Comparison of ENCODE assay signal across 17 cellular contexts in the genomic region with DNA sequence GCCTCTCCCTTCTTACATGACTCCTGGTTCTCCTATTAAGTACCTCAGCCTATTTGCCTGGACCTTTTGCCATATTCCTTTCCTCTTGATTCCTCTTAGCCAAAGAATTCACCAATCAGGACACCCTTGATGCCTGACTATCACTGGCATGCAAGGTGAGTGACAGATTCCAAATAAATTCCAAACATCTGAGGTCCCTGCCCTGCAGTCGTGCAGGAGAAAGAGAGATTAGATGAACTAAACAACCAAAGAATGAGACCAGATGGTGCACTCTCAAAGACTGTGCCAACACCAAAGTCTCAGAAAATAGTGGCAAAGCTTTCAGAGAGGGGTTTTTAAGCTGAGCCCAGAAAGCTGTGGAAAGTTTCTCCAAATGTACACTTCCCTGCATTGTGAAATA. TPM values are rescaled to one million over a fixed set of nuclear protein-coding genes. Genes with fewer than 3 reads are reported as not detected.
"Had no signal": no experiment of that assay in that cellular context is flagged by ENCODE, and none has a peak within 500 bp of the region (broad histone marks: within the 10 kb centered on the region; RNA-seq: fewer than 3 reads in every experiment).

No MANE protein-coding gene starts in this region.

- H3K4me3 ChIP-seq: heart right ventricle, left ventricle myocardium inferior, right atrium auricular region, stomach, thoracic aorta had no signal

- ATAC-seq: activated CD4-positive, CD25-positive, alpha-beta regulatory T cell treated with anti-CD3 and anti-CD28 coated beads, Interleukin-2, amount 50 U/mL, for 24 hours; activated CD8-positive, alpha-beta memory T cell treated with anti-CD3 and anti-CD28 coated beads, Interleukin-2, amount 10 ng/mL, durations not matched to agents 7 days and 5 days; heart right ventricle had no signal

- H3K36me3 Mint-ChIP-seq: activated naive CD4-positive, alpha-beta T cell treated with anti-CD3 and anti-CD28 coated beads, Interleukin-2, amount 50 U/mL, for 24 hours; memory B cell had no signal

- DNase-seq: activated CD4-positive, alpha-beta T cell treated with anti-CD3 and anti-CD28 coated beads, Interleukin-2, amount 50 U/mL, for 4 hours; activated CD8-positive, alpha-beta memory T cell treated with anti-CD3 and anti-CD28 coated beads, Interleukin-2, amount 10 ng/mL, durations not matched to agents 7 days and 5 days; activated effector memory CD4-positive, alpha-beta T cell treated with Interleukin-2 at 50 U/mL for 16 hours; activated T-cell treated with anti-CD3 and anti-CD28 coated beads, Interleukin-2, amount 50 U/mL, for 24 hours; foreskin melanocyte; heart right ventricle; left ventricle myocardium inferior; nephron progenitor cell; small intestine; stomach had no signal

- H3K36me3 ChIP-seq: heart right ventricle, left ventricle myocardium inferior, right atrium auricular region, stomach, thoracic aorta had no signal

- H3K9me3 ChIP-seq: right atrium auricular region, thoracic aorta had no signal

- H3K27ac ChIP-seq: heart right ventricle, left ventricle myocardium inferior, right atrium auricular region, stomach, thoracic aorta had no signal

- H3K4me3 Mint-ChIP-seq: activated CD8-positive, alpha-beta memory T cell treated with anti-CD3 and anti-CD28 coated beads, Interleukin-2, amount 10 ng/mL, durations not matched to agents 7 days and 5 days; activated naive CD4-positive, alpha-beta T cell treated with anti-CD3 and anti-CD28 coated beads, Interleukin-2, amount 50 U/mL, for 24 hours; activated T-cell treated with anti-CD3 and anti-CD28 coated beads, Interleukin-2, amount 50 U/mL, for 24 hours; memory B cell; nephron progenitor cell; T-helper 2 cell treated with Interferon-gamma antibody and Interleukin-4, amounts not matched to agents 5 μg/mL and 100 μg/mL, for 36 hours had no signal

- H3K27ac Mint-ChIP-seq: activated CD8-positive, alpha-beta memory T cell treated with anti-CD3 and anti-CD28 coated beads, Interleukin-2, amount 10 ng/mL, durations not matched to agents 7 days and 5 days; activated naive CD4-positive, alpha-beta T cell treated with anti-CD3 and anti-CD28 coated beads, Interleukin-2, amount 50 U/mL, for 24 hours; activated T-cell treated with anti-CD3 and anti-CD28 coated beads, Interleukin-2, amount 50 U/mL, for 24 hours; memory B cell; nephron progenitor cell; T-helper 2 cell treated with Interferon-gamma antibody and Interleukin-4, amounts not matched to agents 5 μg/mL and 100 μg/mL, for 36 hours had no signal

- H3K4me1 ChIP-seq: heart right ventricle, left ventricle myocardium inferior, right atrium auricular region, stomach had no signal

- H3K27me3 ChIP-seq: right atrium auricular region had no signal

- H3K4me1 Mint-ChIP-seq: activated CD8-positive, alpha-beta memory T cell treated with anti-CD3 and anti-CD28 coated beads, Interleukin-2, amount 10 ng/mL, durations not matched to agents 7 days and 5 days; activated naive CD4-positive, alpha-beta T cell treated with anti-CD3 and anti-CD28 coated beads, Interleukin-2, amount 50 U/mL, for 24 hours; memory B cell had no signal

- H3K27me3 Mint-ChIP-seq: activated CD8-positive, alpha-beta memory T cell treated with anti-CD3 and anti-CD28 coated beads, Interleukin-2, amount 10 ng/mL, durations not matched to agents 7 days and 5 days; activated T-cell treated with anti-CD3 and anti-CD28 coated beads, Interleukin-2, amount 50 U/mL, for 24 hours had no signal

RNA-seq across cellular contexts. Expression of gene MKRN3, which starts 4.0 kb away (rescaled TPM):
- total RNA-seq: bronchial epithelial cell had no signal
